Comparison of ENCODE assay signal across 1 cellular context in the genomic region with DNA sequence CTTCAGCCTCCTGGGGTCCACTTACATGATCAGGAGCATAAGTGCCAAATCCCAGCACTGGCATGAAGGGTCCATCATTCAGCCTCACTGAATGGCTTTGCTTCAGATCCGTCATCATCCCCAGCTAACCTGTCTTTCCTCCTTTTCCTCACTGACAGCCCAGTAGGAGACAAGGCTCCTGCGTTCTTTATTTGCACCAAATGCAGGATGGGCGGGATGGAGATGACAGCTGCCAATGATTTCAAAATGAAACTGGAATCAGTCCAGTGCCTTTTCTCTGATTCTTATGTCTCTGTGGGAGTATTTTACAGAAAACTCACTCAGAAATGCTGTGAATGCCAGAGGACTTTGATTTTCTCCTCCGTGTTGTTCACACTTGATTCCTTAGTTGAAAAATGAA.
TF ChIP-seq lines count a peak whose summit lies in the region.

A gene (minus strand): TSS at position 164 of the 400 bp plus-strand sequence. CDS start 46 bp downstream, at position 118.

TF ChIP-seq in GM23338, 12 proteins besides CTCF, POLR2A, EP300 and RAD21 (continued from another document):
- TF ChIP-seq, protein P1, sequence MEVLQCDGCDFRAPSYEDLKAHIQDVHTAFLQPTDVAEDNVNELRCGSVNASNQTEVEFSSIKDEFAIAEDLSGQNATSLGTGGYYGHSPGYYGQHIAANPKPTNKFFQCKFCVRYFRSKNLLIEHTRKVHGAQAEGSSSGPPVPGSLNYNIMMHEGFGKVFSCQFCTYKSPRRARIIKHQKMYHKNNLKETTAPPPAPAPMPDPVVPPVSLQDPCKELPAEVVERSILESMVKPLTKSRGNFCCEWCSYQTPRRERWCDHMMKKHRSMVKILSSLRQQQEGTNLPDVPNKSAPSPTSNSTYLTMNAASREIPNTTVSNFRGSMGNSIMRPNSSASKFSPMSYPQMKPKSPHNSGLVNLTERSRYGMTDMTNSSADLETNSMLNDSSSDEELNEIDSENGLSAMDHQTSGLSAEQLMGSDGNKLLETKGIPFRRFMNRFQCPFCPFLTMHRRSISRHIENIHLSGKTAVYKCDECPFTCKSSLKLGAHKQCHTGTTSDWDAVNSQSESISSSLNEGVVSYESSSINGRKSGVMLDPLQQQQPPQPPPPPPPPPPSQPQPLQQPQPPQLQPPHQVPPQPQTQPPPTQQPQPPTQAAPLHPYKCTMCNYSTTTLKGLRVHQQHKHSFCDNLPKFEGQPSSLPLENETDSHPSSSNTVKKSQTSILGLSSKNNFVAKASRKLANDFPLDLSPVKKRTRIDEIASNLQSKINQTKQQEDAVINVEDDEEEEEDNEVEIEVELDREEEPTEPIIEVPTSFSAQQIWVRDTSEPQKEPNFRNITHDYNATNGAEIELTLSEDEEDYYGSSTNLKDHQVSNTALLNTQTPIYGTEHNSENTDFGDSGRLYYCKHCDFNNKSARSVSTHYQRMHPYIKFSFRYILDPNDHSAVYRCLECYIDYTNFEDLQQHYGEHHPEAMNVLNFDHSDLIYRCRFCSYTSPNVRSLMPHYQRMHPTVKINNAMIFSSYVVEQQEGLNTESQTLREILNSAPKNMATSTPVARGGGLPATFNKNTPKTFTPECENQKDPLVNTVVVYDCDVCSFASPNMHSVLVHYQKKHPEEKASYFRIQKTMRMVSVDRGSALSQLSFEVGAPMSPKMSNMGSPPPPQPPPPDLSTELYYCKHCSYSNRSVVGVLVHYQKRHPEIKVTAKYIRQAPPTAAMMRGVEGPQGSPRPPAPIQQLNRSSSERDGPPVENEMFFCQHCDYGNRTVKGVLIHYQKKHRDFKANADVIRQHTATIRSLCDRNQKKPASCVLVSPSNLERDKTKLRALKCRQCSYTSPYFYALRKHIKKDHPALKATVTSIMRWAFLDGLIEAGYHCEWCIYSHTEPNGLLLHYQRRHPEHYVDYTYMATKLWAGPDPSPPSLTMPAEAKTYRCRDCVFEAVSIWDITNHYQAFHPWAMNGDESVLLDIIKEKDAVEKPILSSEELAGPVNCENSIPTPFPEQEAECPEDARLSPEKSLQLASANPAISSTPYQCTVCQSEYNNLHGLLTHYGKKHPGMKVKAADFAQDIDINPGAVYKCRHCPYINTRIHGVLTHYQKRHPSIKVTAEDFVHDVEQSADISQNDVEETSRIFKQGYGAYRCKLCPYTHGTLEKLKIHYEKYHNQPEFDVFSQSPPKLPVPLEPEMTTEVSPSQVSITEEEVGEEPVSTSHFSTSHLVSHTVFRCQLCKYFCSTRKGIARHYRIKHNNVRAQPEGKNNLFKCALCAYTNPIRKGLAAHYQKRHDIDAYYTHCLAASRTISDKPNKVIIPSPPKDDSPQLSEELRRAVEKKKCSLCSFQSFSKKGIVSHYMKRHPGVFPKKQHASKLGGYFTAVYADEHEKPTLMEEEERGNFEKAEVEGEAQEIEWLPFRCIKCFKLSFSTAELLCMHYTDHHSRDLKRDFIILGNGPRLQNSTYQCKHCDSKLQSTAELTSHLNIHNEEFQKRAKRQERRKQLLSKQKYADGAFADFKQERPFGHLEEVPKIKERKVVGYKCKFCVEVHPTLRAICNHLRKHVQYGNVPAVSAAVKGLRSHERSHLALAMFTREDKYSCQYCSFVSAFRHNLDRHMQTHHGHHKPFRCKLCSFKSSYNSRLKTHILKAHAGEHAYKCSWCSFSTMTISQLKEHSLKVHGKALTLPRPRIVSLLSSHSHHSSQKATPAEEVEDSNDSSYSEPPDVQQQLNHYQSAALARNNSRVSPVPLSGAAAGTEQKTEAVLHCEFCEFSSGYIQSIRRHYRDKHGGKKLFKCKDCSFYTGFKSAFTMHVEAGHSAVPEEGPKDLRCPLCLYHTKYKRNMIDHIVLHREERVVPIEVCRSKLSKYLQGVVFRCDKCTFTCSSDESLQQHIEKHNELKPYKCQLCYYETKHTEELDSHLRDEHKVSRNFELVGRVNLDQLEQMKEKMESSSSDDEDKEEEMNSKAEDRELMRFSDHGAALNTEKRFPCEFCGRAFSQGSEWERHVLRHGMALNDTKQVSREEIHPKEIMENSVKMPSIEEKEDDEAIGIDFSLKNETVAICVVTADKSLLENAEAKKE (CRISPR knock-in tag; IDR thresholded peaks at IDR 0.05): no peak
- TF ChIP-seq NANOG (IDR thresholded peaks at IDR 0.05; ENCODE audit: borderline replicate concordance) (no peak), EZH2phosphoT487 (IDR thresholded peaks at IDR 0.05; ENCODE audit: unreplicated experiment) (no peak), CREB1 (CRISPR knock-in tag; IDR thresholded peaks at IDR 0.05; ENCODE audit: low read depth) (no peak), POLR2AphosphoS5 (IDR thresholded peaks at IDR 0.05; ENCODE audit: low read depth) (no peak), ZNF114 (CRISPR knock-in tag; IDR thresholded peaks at IDR 0.05) (no peak), STAT1 (IDR thresholded peaks at IDR 0.05; ENCODE audit: unreplicated experiment) (no peak), JUNB (IDR thresholded peaks at IDR 0.05; ENCODE audit: unreplicated experiment) (no peak)
- TF ChIP-seq, protein P2, sequence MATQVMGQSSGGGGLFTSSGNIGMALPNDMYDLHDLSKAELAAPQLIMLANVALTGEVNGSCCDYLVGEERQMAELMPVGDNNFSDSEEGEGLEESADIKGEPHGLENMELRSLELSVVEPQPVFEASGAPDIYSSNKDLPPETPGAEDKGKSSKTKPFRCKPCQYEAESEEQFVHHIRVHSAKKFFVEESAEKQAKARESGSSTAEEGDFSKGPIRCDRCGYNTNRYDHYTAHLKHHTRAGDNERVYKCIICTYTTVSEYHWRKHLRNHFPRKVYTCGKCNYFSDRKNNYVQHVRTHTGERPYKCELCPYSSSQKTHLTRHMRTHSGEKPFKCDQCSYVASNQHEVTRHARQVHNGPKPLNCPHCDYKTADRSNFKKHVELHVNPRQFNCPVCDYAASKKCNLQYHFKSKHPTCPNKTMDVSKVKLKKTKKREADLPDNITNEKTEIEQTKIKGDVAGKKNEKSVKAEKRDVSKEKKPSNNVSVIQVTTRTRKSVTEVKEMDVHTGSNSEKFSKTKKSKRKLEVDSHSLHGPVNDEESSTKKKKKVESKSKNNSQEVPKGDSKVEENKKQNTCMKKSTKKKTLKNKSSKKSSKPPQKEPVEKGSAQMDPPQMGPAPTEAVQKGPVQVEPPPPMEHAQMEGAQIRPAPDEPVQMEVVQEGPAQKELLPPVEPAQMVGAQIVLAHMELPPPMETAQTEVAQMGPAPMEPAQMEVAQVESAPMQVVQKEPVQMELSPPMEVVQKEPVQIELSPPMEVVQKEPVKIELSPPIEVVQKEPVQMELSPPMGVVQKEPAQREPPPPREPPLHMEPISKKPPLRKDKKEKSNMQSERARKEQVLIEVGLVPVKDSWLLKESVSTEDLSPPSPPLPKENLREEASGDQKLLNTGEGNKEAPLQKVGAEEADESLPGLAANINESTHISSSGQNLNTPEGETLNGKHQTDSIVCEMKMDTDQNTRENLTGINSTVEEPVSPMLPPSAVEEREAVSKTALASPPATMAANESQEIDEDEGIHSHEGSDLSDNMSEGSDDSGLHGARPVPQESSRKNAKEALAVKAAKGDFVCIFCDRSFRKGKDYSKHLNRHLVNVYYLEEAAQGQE (IDR thresholded peaks at IDR 0.05; ENCODE audit: unreplicated experiment): no peak
- TF ChIP-seq, protein P3, sequence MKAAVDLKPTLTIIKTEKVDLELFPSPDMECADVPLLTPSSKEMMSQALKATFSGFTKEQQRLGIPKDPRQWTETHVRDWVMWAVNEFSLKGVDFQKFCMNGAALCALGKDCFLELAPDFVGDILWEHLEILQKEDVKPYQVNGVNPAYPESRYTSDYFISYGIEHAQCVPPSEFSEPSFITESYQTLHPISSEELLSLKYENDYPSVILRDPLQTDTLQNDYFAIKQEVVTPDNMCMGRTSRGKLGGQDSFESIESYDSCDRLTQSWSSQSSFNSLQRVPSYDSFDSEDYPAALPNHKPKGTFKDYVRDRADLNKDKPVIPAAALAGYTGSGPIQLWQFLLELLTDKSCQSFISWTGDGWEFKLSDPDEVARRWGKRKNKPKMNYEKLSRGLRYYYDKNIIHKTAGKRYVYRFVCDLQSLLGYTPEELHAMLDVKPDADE (IDR thresholded peaks at IDR 0.05): no peak
